Comparison of ENCODE assay signal across 1 cellular context in genomic region chr11:69450064-69450856, GRCh38.
TF ChIP-seq lines count a peak whose summit lies in the region.

No MANE protein-coding gene starts in this region.

TF ChIP-seq in IMR-90, 13 proteins besides CTCF, POLR2A, EP300 and RAD21:
- no peak for TF ChIP-seq ELK1 (IDR thresholded peaks at IDR 0.05; ENCODE audit: borderline replicate concordance, low read depth, low read length)
- TF ChIP-seq SMC3 (IDR thresholded peaks at IDR 0.05; ENCODE audit: low read depth, low read length) = no peak
